Comparison of ENCODE assay signal across 9 cellular contexts in the genomic region with DNA sequence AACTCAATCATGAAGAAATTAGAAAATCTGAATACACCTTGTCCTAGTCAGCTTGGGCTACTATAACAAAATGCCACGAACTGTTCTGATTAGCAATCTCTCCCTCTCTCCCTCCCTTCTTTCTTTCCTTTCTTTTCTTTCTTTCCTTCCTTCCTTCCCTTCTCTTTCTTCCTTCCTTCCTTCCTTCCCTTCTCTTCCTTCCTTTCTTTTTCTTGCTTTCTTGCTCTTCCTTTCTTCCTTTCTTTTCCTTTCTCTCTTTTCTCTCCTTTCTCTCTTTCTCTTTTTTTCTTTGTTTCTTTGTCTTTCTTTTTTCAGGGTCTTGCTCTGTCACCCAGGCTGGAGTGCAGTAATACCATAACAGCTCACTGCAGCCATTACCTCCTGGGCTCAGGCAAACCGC.
"Had no signal": no experiment of that assay in that cellular context is flagged by ENCODE, and none has a peak within 500 bp of the region (broad histone marks: within the 10 kb centered on the region; RNA-seq: fewer than 3 reads in every experiment).

No MANE protein-coding gene starts in this region.

- H2AFZ ChIP-seq: GM23338 had no signal

- H3K4me3 ChIP-seq: GM23338 had no signal

- ATAC-seq: GM23338 had no signal

- H3K27ac Mint-ChIP-seq: GM23338, H9, HFFc6 had no signal

- H3K4me2 ChIP-seq: GM23338 had no signal

- FAIRE-seq: H1, H54, HTR-8/SVneo had no signal

- H3K4me3 Mint-ChIP-seq: GM23338, H9, HFFc6 had no signal

- DNase-seq: H9, HCEC 1CT, HFFc6, IMR-90, KBM-7 had no signal
